Comparison of ENCODE assay signal across 1 cellular context in the genomic region with DNA sequence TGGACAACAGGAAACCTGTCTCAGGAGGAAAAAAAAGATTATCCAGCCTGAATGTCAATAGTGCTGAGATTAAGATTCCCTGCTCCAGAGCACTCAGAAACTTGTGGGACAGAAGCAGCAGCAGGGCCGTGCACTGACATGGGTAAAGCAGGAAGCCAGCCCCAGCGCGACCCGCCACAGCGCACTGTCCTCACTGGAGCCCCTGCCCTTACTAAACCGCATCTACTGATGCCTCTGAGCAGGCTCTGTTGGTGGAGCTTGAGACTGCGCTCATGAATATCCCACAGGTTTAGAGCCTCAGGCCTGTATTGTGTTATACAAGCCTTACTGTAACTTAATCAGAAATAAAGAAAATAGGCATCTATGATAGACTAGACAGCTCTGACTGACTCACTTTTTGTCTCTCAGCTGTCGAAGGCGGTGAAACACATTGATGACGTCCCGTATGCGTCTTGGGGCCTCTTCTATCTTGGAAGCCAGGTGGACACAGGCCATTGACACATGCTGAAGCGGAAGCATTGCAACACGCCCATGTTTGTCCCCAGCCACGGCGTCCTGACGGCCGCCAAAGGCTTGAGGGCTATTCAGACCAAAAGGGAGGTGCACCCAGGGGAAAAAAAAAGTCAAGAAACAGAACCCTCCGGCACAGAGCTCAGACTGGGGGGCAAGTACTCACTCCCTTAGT.
A peak's percentile ranks its signal among the peaks of the same experiment; 100 is the strongest.
TF ChIP-seq lines count a peak whose summit lies in the region.

No MANE protein-coding gene starts in this region.

TF ChIP-seq in K562, 482 proteins besides CTCF, POLR2A, EP300 and RAD21 (continued from another document and continues in another):
- peak; percentile 54 for TF ChIP-seq POLR2B (IDR thresholded peaks at IDR 0.05; ENCODE audit: low read depth, partially characterized antibody)
- TF ChIP-seq MTA3 (IDR thresholded peaks at IDR 0.05; ENCODE audit: borderline replicate concordance), result no peak
- no peak for TF ChIP-seq PML (IDR thresholded peaks at IDR 0.05; ENCODE audit: low read length)
- no peak for TF ChIP-seq RBBP5 (IDR thresholded peaks at IDR 0.05; ENCODE audit: borderline replicate concordance, insufficient read depth, low read length, poor library complexity, severe bottlenecking)
- TF ChIP-seq, protein P1, sequence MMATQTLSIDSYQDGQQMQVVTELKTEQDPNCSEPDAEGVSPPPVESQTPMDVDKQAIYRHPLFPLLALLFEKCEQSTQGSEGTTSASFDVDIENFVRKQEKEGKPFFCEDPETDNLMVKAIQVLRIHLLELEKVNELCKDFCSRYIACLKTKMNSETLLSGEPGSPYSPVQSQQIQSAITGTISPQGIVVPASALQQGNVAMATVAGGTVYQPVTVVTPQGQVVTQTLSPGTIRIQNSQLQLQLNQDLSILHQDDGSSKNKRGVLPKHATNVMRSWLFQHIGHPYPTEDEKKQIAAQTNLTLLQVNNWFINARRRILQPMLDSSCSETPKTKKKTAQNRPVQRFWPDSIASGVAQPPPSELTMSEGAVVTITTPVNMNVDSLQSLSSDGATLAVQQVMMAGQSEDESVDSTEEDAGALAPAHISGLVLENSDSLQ (IDR thresholded peaks at IDR 0.05), result peak; percentile 38; the same call in 1 of the 2 replicates
- TF ChIP-seq TEAD4 (IDR thresholded peaks at IDR 0.05; ENCODE audit: low read length), result no peak
- TF ChIP-seq TEAD4 (CRISPR knock-in tag; IDR thresholded peaks at IDR 0.05; ENCODE audit: borderline replicate concordance), result no peak
- TF ChIP-seq YY1 (IDR thresholded peaks at IDR 0.05; ENCODE audit: borderline replicate concordance in 1 of 3, control insufficient read depth in 1 of 3, extremely low read depth in 1 of 3, insufficient read depth in 3 of 3, insufficient read length in 1 of 3, insufficient replicate concordance in 2 of 3, low read depth in 1 of 3, low read length in 2 of 3), result peak in 2 of 3 experiments; percentile 44 to 77
- no peak for TF ChIP-seq SNIP1 (IDR thresholded peaks at IDR 0.05; ENCODE audit: low read depth)
- TF ChIP-seq EP400 (IDR thresholded peaks at IDR 0.05), result peak; percentile 76
- no peak for TF ChIP-seq CBX5 (IDR thresholded peaks at IDR 0.05; ENCODE audit: borderline replicate concordance, low read depth)
- no peak for TF ChIP-seq RUNX1 (IDR thresholded peaks at IDR 0.05; ENCODE audit: low read depth)
- no peak for TF ChIP-seq SMARCE1 (IDR thresholded peaks at IDR 0.05)
- no peak; the same call in 1 of the 2 replicates for TF ChIP-seq GABPB1 (CRISPR knock-in tag; IDR thresholded peaks at IDR 0.05)
- no peak for TF ChIP-seq ZNF57 (CRISPR knock-in tag; IDR thresholded peaks at IDR 0.05)
- no peak for TF ChIP-seq STAT5B (CRISPR knock-in tag; IDR thresholded peaks at IDR 0.05)
- TF ChIP-seq, protein P2, sequence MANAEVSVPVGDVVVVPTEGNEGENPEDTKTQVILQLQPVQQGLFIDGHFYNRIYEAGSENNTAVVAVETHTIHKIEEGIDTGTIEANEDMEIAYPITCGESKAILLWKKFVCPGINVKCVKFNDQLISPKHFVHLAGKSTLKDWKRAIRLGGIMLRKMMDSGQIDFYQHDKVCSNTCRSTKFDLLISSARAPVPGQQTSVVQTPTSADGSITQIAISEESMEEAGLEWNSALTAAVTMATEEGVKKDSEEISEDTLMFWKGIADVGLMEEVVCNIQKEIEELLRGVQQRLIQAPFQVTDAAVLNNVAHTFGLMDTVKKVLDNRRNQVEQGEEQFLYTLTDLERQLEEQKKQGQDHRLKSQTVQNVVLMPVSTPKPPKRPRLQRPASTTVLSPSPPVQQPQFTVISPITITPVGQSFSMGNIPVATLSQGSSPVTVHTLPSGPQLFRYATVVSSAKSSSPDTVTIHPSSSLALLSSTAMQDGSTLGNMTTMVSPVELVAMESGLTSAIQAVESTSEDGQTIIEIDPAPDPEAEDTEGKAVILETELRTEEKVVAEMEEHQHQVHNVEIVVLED (CRISPR knock-in tag; IDR thresholded peaks at IDR 0.05), result no peak
- TF ChIP-seq, protein P3, sequence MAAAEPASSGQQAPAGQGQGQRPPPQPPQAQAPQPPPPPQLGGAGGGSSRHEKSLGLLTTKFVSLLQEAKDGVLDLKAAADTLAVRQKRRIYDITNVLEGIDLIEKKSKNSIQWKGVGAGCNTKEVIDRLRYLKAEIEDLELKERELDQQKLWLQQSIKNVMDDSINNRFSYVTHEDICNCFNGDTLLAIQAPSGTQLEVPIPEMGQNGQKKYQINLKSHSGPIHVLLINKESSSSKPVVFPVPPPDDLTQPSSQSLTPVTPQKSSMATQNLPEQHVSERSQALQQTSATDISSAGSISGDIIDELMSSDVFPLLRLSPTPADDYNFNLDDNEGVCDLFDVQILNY (CRISPR knock-in tag; IDR thresholded peaks at IDR 0.05), result no peak
- 0 out of 2 replicates have a peak, but pooled peaks have one; percentile 48 for TF ChIP-seq NFRKB (IDR thresholded peaks at IDR 0.05; ENCODE audit: low read depth)
- no peak for TF ChIP-seq NFE2L1 (tag; IDR thresholded peaks at IDR 0.05; ENCODE audit: borderline replicate concordance, low read depth)
- TF ChIP-seq BMI1 (IDR thresholded peaks at IDR 0.05; ENCODE audit: low read length), result no peak
- TF ChIP-seq ZNF146 (CRISPR knock-in tag; IDR thresholded peaks at IDR 0.05; ENCODE audit: unreplicated experiment), result no peak
- no peak for TF ChIP-seq CBX1 (IDR thresholded peaks at IDR 0.05; ENCODE audit: low read depth)
- TF ChIP-seq, protein P4, sequence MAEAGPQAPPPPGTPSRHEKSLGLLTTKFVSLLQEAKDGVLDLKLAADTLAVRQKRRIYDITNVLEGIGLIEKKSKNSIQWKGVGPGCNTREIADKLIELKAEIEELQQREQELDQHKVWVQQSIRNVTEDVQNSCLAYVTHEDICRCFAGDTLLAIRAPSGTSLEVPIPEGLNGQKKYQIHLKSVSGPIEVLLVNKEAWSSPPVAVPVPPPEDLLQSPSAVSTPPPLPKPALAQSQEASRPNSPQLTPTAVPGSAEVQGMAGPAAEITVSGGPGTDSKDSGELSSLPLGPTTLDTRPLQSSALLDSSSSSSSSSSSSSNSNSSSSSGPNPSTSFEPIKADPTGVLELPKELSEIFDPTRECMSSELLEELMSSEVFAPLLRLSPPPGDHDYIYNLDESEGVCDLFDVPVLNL (CRISPR knock-in tag; IDR thresholded peaks at IDR 0.05; ENCODE audit: low read depth), result no peak
- no peak for TF ChIP-seq ZNF121 (CRISPR knock-in tag; conservative IDR thresholded peaks at IDR 0.05)
- TF ChIP-seq NR3C1 (CRISPR knock-in tag; IDR thresholded peaks at IDR 0.05), result no peak
- no peak for TF ChIP-seq NR4A1 (CRISPR knock-in tag; IDR thresholded peaks at IDR 0.05)
- no peak for TF ChIP-seq NR4A1 (tag; IDR thresholded peaks at IDR 0.05)
- TF ChIP-seq FOXA3 (CRISPR knock-in tag; conservative IDR thresholded peaks at IDR 0.05 in 1 of 2, IDR thresholded peaks at IDR 0.05 in 1 of 2), result no peak; a peak in 2 of 4 replicates
- TF ChIP-seq FOXK2 (conservative IDR thresholded peaks at IDR 0.05 in 1 of 2, IDR thresholded peaks at IDR 0.05 in 1 of 2; ENCODE audit: low read depth in 2 of 2), result peak; percentile 51 to 66; a peak in 2 of 4 replicates
- no peak for TF ChIP-seq CREBBP (IDR thresholded peaks at IDR 0.05; ENCODE audit: low read depth, low read length)
- TF ChIP-seq ZKSCAN1 (IDR thresholded peaks at IDR 0.05; ENCODE audit: low read depth, low read length), result no peak
- no peak for TF ChIP-seq ESRRB (CRISPR knock-in tag; IDR thresholded peaks at IDR 0.05; ENCODE audit: borderline replicate concordance)
- no peak for TF ChIP-seq NEUROD1 (IDR thresholded peaks at IDR 0.05; ENCODE audit: borderline replicate concordance, low read depth, low read length, partially characterized antibody)
- TF ChIP-seq HNRNPH1 (optimal IDR thresholded peaks at IDR 0.05; ENCODE audit: low read depth, low read length), result no peak
- TF ChIP-seq TAL1 (IDR thresholded peaks at IDR 0.05), result 0 out of 2 replicates have a peak, but pooled peaks have one; percentile 8
- no peak for TF ChIP-seq PTRF (tag; IDR thresholded peaks at IDR 0.05)
- TF ChIP-seq ZNF444 (CRISPR knock-in tag; IDR thresholded peaks at IDR 0.05), result no peak
- no peak for TF ChIP-seq MAZ (CRISPR knock-in tag; conservative IDR thresholded peaks at IDR 0.05 in 1 of 2, IDR thresholded peaks at IDR 0.05 in 1 of 2)
- no peak for TF ChIP-seq POLR2G (IDR thresholded peaks at IDR 0.05; ENCODE audit: low read depth, low read length)
- TF ChIP-seq, protein P5, sequence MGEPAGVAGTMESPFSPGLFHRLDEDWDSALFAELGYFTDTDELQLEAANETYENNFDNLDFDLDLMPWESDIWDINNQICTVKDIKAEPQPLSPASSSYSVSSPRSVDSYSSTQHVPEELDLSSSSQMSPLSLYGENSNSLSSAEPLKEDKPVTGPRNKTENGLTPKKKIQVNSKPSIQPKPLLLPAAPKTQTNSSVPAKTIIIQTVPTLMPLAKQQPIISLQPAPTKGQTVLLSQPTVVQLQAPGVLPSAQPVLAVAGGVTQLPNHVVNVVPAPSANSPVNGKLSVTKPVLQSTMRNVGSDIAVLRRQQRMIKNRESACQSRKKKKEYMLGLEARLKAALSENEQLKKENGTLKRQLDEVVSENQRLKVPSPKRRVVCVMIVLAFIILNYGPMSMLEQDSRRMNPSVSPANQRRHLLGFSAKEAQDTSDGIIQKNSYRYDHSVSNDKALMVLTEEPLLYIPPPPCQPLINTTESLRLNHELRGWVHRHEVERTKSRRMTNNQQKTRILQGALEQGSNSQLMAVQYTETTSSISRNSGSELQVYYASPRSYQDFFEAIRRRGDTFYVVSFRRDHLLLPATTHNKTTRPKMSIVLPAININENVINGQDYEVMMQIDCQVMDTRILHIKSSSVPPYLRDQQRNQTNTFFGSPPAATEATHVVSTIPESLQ (CRISPR knock-in tag; IDR thresholded peaks at IDR 0.05), result no peak
- TF ChIP-seq, protein P6, sequence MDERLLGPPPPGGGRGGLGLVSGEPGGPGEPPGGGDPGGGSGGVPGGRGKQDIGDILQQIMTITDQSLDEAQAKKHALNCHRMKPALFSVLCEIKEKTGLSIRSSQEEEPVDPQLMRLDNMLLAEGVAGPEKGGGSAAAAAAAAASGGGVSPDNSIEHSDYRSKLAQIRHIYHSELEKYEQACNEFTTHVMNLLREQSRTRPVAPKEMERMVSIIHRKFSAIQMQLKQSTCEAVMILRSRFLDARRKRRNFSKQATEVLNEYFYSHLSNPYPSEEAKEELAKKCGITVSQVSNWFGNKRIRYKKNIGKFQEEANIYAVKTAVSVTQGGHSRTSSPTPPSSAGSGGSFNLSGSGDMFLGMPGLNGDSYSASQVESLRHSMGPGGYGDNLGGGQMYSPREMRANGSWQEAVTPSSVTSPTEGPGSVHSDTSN (CRISPR knock-in tag; IDR thresholded peaks at IDR 0.05; ENCODE audit: low read depth), result no peak
- TF ChIP-seq, protein P6 (tag; conservative IDR thresholded peaks at IDR 0.05; ENCODE audit: low read depth), result no peak
- peak; percentile 66 for TF ChIP-seq SAP30 (IDR thresholded peaks at IDR 0.05; ENCODE audit: borderline replicate concordance, insufficient read depth, low read depth, low read length, poor library complexity, severe bottlenecking)
- TF ChIP-seq, protein P7, sequence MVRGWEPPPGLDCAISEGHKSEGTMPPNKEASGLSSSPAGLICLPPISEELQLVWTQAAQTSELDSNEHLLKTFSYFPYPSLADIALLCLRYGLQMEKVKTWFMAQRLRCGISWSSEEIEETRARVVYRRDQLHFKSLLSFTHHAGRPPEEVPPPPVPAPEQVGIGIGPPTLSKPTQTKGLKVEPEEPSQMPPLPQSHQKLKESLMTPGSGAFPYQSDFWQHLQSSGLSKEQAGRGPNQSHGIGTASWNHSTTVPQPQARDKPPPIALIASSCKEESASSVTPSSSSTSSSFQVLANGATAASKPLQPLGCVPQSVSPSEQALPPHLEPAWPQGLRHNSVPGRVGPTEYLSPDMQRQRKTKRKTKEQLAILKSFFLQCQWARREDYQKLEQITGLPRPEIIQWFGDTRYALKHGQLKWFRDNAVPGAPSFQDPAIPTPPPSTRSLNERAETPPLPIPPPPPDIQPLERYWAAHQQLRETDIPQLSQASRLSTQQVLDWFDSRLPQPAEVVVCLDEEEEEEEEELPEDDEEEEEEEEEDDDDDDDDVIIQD (CRISPR knock-in tag; IDR thresholded peaks at IDR 0.05), result no peak
- no peak for TF ChIP-seq RAD51 (IDR thresholded peaks at IDR 0.05; ENCODE audit: borderline replicate concordance, low read depth)
- no peak for TF ChIP-seq ELF2 (CRISPR knock-in tag; IDR thresholded peaks at IDR 0.05)
- TF ChIP-seq, protein P8, sequence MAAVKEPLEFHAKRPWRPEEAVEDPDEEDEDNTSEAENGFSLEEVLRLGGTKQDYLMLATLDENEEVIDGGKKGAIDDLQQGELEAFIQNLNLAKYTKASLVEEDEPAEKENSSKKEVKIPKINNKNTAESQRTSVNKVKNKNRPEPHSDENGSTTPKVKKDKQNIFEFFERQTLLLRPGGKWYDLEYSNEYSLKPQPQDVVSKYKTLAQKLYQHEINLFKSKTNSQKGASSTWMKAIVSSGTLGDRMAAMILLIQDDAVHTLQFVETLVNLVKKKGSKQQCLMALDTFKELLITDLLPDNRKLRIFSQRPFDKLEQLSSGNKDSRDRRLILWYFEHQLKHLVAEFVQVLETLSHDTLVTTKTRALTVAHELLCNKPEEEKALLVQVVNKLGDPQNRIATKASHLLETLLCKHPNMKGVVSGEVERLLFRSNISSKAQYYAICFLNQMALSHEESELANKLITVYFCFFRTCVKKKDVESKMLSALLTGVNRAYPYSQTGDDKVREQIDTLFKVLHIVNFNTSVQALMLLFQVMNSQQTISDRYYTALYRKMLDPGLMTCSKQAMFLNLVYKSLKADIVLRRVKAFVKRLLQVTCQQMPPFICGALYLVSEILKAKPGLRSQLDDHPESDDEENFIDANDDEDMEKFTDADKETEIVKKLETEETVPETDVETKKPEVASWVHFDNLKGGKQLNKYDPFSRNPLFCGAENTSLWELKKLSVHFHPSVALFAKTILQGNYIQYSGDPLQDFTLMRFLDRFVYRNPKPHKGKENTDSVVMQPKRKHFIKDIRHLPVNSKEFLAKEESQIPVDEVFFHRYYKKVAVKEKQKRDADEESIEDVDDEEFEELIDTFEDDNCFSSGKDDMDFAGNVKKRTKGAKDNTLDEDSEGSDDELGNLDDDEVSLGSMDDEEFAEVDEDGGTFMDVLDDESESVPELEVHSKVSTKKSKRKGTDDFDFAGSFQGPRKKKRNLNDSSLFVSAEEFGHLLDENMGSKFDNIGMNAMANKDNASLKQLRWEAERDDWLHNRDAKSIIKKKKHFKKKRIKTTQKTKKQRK (IDR thresholded peaks at IDR 0.05; ENCODE audit: borderline replicate concordance, low read depth, low read length), result no peak
- TF ChIP-seq, protein P9, sequence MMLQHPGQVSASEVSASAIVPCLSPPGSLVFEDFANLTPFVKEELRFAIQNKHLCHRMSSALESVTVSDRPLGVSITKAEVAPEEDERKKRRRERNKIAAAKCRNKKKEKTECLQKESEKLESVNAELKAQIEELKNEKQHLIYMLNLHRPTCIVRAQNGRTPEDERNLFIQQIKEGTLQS (IDR thresholded peaks at IDR 0.05), result peak; percentile 59; the same call in 1 of the 2 replicates
- TF ChIP-seq, protein P9 (CRISPR knock-in tag; conservative IDR thresholded peaks at IDR 0.05), result no peak
- peak; percentile 18; the same call in 1 of the 2 replicates for TF ChIP-seq HCFC1 (IDR thresholded peaks at IDR 0.05; ENCODE audit: low read depth, low read length)
